8 cellular contexts compared by ENCODE assay signal in the genomic region with DNA sequence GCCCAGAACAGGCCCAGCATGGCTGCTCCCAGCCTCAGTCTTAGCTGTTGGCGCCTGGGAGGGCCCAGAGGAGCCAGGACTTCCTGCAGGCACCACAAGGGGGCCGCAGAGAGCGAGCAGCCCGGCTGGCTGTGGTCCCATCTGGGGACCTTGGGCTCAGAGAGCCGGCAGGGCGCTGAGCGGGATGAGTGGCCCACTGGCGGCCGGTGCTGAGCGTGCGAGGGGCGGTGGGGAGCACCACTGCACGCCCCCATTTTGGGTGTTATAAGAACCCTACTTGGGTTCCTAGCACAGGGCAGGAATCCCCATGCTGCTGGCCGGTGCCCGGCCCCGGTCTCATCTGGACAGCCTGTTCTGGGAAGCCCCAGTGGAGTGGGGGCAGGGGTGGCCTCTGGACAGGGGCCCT. TPM values are rescaled to one million over a fixed set of nuclear protein-coding genes. Genes with fewer than 3 reads are reported as not detected.
DNase-seq lines count a peak whose midpoint lies in the region; ATAC-seq, FAIRE-seq and TF ChIP-seq lines count a peak whose summit lies in the region.

No MANE protein-coding gene starts in this region.

- no peak overlapping the region for H4K91ac ChIP-seq in IMR-90 (ENCODE audit: insufficient read depth, low read depth, low read length)

- no peak overlapping the region for H2BK20ac ChIP-seq in IMR-90 (ENCODE audit: low read depth, low read length)

- H3K36me3 ChIP-seq in IMR-90 (ENCODE audit: control insufficient read depth, insufficient read depth, low read length) (peaks cover 37% of the 10 kb centered on the region), bronchial epithelial cell (ENCODE audit: control insufficient read depth, insufficient read depth, low read length) (peaks cover 26% of the 10 kb centered on the region)

- in situ Hi-C loops in IMR-90 (cut with MboI; ENCODE audit: low sequenced_read_pairs): no loop called here

- H2BK5ac ChIP-seq in IMR-90 (ENCODE audit: low read depth, low read length, poor library complexity, severe bottlenecking): no peak overlapping the region

- no peaks in the 10 kb centered on the region for H3K9me1 ChIP-seq in IMR-90 (ENCODE audit: insufficient read depth, low read length)

- H3K4me3 ChIP-seq in IMR-90 (ENCODE audit: insufficient read depth, low read depth, low read length): no peak overlapping the region
- H3K4me3 ChIP-seq in bronchial epithelial cell (ENCODE audit: low read depth, low read length): no peak overlapping the region

- H3K4me1 ChIP-seq in IMR-90 (ENCODE audit: control insufficient read depth, insufficient read depth, low read length): no peaks in the 10 kb centered on the region

- peaks cover 26% of the 10 kb centered on the region for H4K20me1 ChIP-seq in IMR-90 (ENCODE audit: insufficient read depth, low read length)

- no peak overlapping the region for H2BK15ac ChIP-seq in IMR-90 (ENCODE audit: low read depth, low read length)

- DNase-seq in ELR (ENCODE audit: low read depth) (peak; percentile 58), IMR-90 (peak; percentile 47), bronchial epithelial cell (ENCODE audit: low read depth) (peak; percentile 23), kidney glomerular epithelial cell (lab: John Stamatoyannopoulos, UW) (peak; percentile 10), RCC 7860 (ENCODE audit: low spot score) (no peak)
- peak; percentile 63 for DNase-seq in activated CD4-positive, CD25-positive, alpha-beta regulatory T cell treated with anti-CD3 and anti-CD28 coated beads, Interleukin-2, amount 50 U/mL, for 72 hours
- peak; percentile 65 to 71 for DNase-seq in stimulated activated CD4-positive, alpha-beta T cell treated with anti-CD3 and anti-CD28 coated beads, Interleukin-2, amount 100 ng/mL, for 24 hours

- H2AFZ ChIP-seq in IMR-90 (replicated peaks; ENCODE audit: low read length, poor library complexity): peak overlapping the region; percentile 56

- no TSS peak for BruUV-seq in IMR-90 (replicated peaks; lab: Mats Ljungman, UMichigan)

- dilution Hi-C loops in IMR-90 (cut with HindIII; ENCODE audit: low sequenced_read_pairs, unreplicated experiment): no loop called here

- no peak overlapping the region for H3K56ac ChIP-seq in IMR-90 (ENCODE audit: extremely low read depth, insufficient read depth, low read length)

- peak overlapping the region; percentile 28; the same call in 1 of the 2 replicates for H2AK5ac ChIP-seq in IMR-90 (ENCODE audit: low read depth, low read length)

- no peak overlapping the region for H2BK120ac ChIP-seq in IMR-90 (ENCODE audit: low read depth, low read length)

- no peak overlapping the region for H3K4ac ChIP-seq in IMR-90 (ENCODE audit: low read depth, low read length)

- POLR2A ChIA-PET in IMR-90 (lab: Charles Lee; ENCODE audit: unreplicated experiment): no interaction called here

- H2AK9ac ChIP-seq in IMR-90 (replicated peaks; ENCODE audit: low read depth, low read length, poor library complexity): peak overlapping the region; percentile 50

- intact Hi-C loops in IMR-90 (cut with micrococcal nuclease): loop anchor here (1.0 kb wide), 2 partner anchors 42 to 80 kb away; no protein-coding TSS in a partner anchor

- H3K4me2 ChIP-seq in IMR-90 (ENCODE audit: low read depth, low read length): no peak overlapping the region

- no peaks in the 10 kb centered on the region for H3K27me3 ChIP-seq in IMR-90 (ENCODE audit: control insufficient read depth, insufficient read depth, low read length)
- no peaks in the 10 kb centered on the region for H3K27me3 ChIP-seq in bronchial epithelial cell (ENCODE audit: control insufficient read depth, insufficient read depth, low read length)

- H4K5ac ChIP-seq in IMR-90 (ENCODE audit: low read depth, low read length): no peak overlapping the region

- no peak overlapping the region for H3K27ac ChIP-seq in IMR-90 (ENCODE audit: insufficient read depth, low read length)

- H4K8ac ChIP-seq in IMR-90 (ENCODE audit: low read depth in 2 of 2, low read length in 2 of 2): no peak overlapping the region

- no peak overlapping the region for H3K23ac ChIP-seq in IMR-90 (ENCODE audit: low read depth, low read length)

- CTCF ChIA-PET in IMR-90 (lab: Yijun Ruan, JAX): interaction anchor here (0.6 to 1.0 kb wide), 7 partner anchors 8 to 41 kb away, joined by 3 to 6 read pairs (median 3); no protein-coding TSS in a partner anchor

- WGBS in IMR-90 (ENCODE audit: extremely low coverage in 2 of 2, insufficient read length in 1 of 2), 2 experiments: 31% methylated on average over 8 of the region's 16 CpGs; no CpG with 5 or more reads in 1 of the 2 experiments

- no peaks in the 10 kb centered on the region for H3K9me3 ChIP-seq in IMR-90 (ENCODE audit: control insufficient read depth, insufficient read depth, low read length)

- TF ChIP-seq CTCF in IMR-90 (conservative IDR thresholded peaks at IDR 0.05; ENCODE audit: low read depth, low read length) (peak; percentile 84), bronchial epithelial cell (IDR thresholded peaks at IDR 0.05; ENCODE audit: insufficient read depth, low read length, severe bottlenecking) (peak; percentile 90)

- peak; percentile 71 for TF ChIP-seq RAD21 in IMR-90 (IDR thresholded peaks at IDR 0.05; ENCODE audit: low read length)

- H3K18ac ChIP-seq in IMR-90 (ENCODE audit: low read depth, low read length): no peak overlapping the region

- FAIRE-seq in bronchial epithelial cell (lab: Jason Lieb, UNC) (no peak), RCC 7860 (lab: Jason Lieb, UNC) (no peak)

- ATAC-seq in IMR-90 (ENCODE audit: low read depth) (peak; percentile 98), GM21423 (IDR thresholded peaks at IDR 0.05; ENCODE audit: unreplicated experiment) (no peak)

- peaks cover 5 to 35% of the 10 kb centered on the region in 2 experiments; a peak in 3 of 4 replicates for H3K79me1 ChIP-seq in IMR-90 (ENCODE audit: low read depth in 1 of 2, low read length in 2 of 2)

- no peak for TF ChIP-seq POLR2A in IMR-90 (IDR thresholded peaks at IDR 0.05; ENCODE audit: low read depth, low read length)

- no peak overlapping the region for H3K9ac ChIP-seq in IMR-90 (ENCODE audit: low read depth, low read length)

- no peak overlapping the region for H3K14ac ChIP-seq in IMR-90 (replicated peaks; ENCODE audit: low read depth, low read length)

TF ChIP-seq in IMR-90, 13 proteins besides CTCF, POLR2A, EP300 and RAD21:
- TF ChIP-seq ELK1 (IDR thresholded peaks at IDR 0.05; ENCODE audit: borderline replicate concordance, low read depth, low read length) (no peak), CEBPB (IDR thresholded peaks at IDR 0.05; ENCODE audit: low read depth, low read length) (no peak), FOS (IDR thresholded peaks at IDR 0.05; ENCODE audit: low read depth, low read length) (no peak), SMC3 (IDR thresholded peaks at IDR 0.05; ENCODE audit: low read depth, low read length) (peak; percentile 78)
- TF ChIP-seq, protein P1, sequence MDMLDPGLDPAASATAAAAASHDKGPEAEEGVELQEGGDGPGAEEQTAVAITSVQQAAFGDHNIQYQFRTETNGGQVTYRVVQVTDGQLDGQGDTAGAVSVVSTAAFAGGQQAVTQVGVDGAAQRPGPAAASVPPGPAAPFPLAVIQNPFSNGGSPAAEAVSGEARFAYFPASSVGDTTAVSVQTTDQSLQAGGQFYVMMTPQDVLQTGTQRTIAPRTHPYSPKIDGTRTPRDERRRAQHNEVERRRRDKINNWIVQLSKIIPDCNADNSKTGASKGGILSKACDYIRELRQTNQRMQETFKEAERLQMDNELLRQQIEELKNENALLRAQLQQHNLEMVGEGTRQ (IDR thresholded peaks at IDR 0.05; ENCODE audit: low read depth, low read length): no peak

RNA-seq across cellular contexts. Expression of gene CRIP2, which starts 25.9 kb away (rescaled TPM):
- total RNA-seq in IMR-90 (2012; rRNA removed): 18.1 and 20.3 TPM in 2 replicates
- 123 and 149 TPM in 2 replicates for polyA plus RNA-seq in IMR-90 (2012; rRNA removed)
- 196 and 200 TPM in 2 replicates for polyA plus RNA-seq in IMR-90 (2012; cell fraction: cytosol; rRNA removed)
- 61.5 and 154 TPM in 2 replicates for polyA plus RNA-seq in IMR-90 (2012; cell fraction: nucleus; rRNA removed; ENCODE audit: low replicate concordance)
- total RNA-seq in bronchial epithelial cell: 13.2 and 22.3 TPM in 2 replicates

RNA-seq across cellular contexts. Expression of gene MTA1, which starts 29.1 kb away (rescaled TPM):
- total RNA-seq in IMR-90 (2012; rRNA removed) (19.4 and 21.5 TPM in 2 replicates), bronchial epithelial cell (25.5 and 26.1 TPM in 2 replicates)
- polyA plus RNA-seq in IMR-90 (2012; rRNA removed): 61.6 and 74.5 TPM in 2 replicates
- polyA plus RNA-seq in IMR-90 (2012; cell fraction: cytosol; rRNA removed): 55.0 and 55.6 TPM in 2 replicates
- polyA plus RNA-seq in IMR-90 (2012; cell fraction: nucleus; rRNA removed; ENCODE audit: low replicate concordance): 408 and 869 TPM in 2 replicates

RNA-seq across cellular contexts. Expression of gene CRIP1, which starts 38.0 kb away (rescaled TPM):
- total RNA-seq in IMR-90 (2012; rRNA removed): not detected in 2 replicates
- polyA plus RNA-seq in IMR-90 (2012; rRNA removed): 0.21 and 1.0 TPM in 2 replicates
- polyA plus RNA-seq in IMR-90 (2012; cell fraction: cytosol; rRNA removed): 0.41 TPM in 1 of 2 replicates, not detected in the other
- 1.0 and 1.7 TPM in 2 replicates for polyA plus RNA-seq in IMR-90 (2012; cell fraction: nucleus; rRNA removed; ENCODE audit: low replicate concordance)
- 1.5 TPM in 1 of 2 replicates, not detected in the other for total RNA-seq in bronchial epithelial cell

RNA-seq across cellular contexts. Expression of gene TEDC1, which starts 42.3 kb away (rescaled TPM):
- 4.2 and 5.7 TPM in 2 replicates for total RNA-seq in IMR-90 (2012; rRNA removed)
- polyA plus RNA-seq in IMR-90 (2012; rRNA removed): 6.4 and 9.4 TPM in 2 replicates
- polyA plus RNA-seq in IMR-90 (2012; cell fraction: cytosol; rRNA removed): 9.8 and 13.3 TPM in 2 replicates
- polyA plus RNA-seq in IMR-90 (2012; cell fraction: nucleus; rRNA removed; ENCODE audit: low replicate concordance): 10.7 and 48.6 TPM in 2 replicates
- 4.5 and 5.4 TPM in 2 replicates for total RNA-seq in bronchial epithelial cell

RNA-seq across cellular contexts. Expression of gene TEX22, which starts 50.4 kb away (rescaled TPM):
- total RNA-seq in IMR-90 (2012; rRNA removed) (under 0.01 and 0.18 TPM in 2 replicates), bronchial epithelial cell (0.38 and 1.8 TPM in 2 replicates)
- polyA plus RNA-seq in IMR-90 (2012; rRNA removed): 0.10 and 0.11 TPM in 2 replicates
- 0.03 and 0.12 TPM in 2 replicates for polyA plus RNA-seq in IMR-90 (2012; cell fraction: cytosol; rRNA removed)
- 1.5 and 1.6 TPM in 2 replicates for polyA plus RNA-seq in IMR-90 (2012; cell fraction: nucleus; rRNA removed; ENCODE audit: low replicate concordance)
